In genomic region chr13:29336356-29336755, GRCh38 we compare ENCODE assay signal across 31 cellular contexts.
DNase-seq lines count a peak whose midpoint lies in the region; ATAC-seq and TF ChIP-seq lines count a peak whose summit lies in the region.
"Had no signal": no experiment of that assay in that cellular context is flagged by ENCODE, and none has a peak within 500 bp of the region (broad histone marks: within the 10 kb centered on the region; RNA-seq: fewer than 3 reads in every experiment).

No MANE protein-coding gene starts in this region.

- no peak for TF ChIP-seq POLR2A in spleen (IDR thresholded peaks at IDR 0.05)

- H3K4me1 ChIP-seq in spleen: peaks cover 0 to 4% (median 0%) of the 10 kb centered on the region in 6 donors
- H3K4me1 ChIP-seq: A549; BE2C; BLaER1; BLaER1 treated with 17β-estradiol and CSF1 and Interleukin-3, amounts not matched to agents 10 nM and 100 nM; Caco-2 had no signal

- peaks cover 0 to 34% (median 22%) of the 10 kb centered on the region in 8 donors for H3K9me3 ChIP-seq in spleen
- H3K9me3 ChIP-seq: A549, BE2C had no signal

- H3K27ac ChIP-seq in spleen: no peak overlapping the region
- H3K27ac ChIP-seq: 22Rv1; A549; BLaER1; BLaER1 treated with 17β-estradiol and CSF1 and Interleukin-3, amounts not matched to agents 10 nM and 100 nM; C4-2B had no signal

- intact Hi-C loops in spleen (cut with DNase I; ENCODE audit: low total_unique reads): no loop called here

- no peaks in the 10 kb centered on the region for H3K36me3 ChIP-seq in spleen
- H3K36me3 ChIP-seq: BE2C; BLaER1; BLaER1 treated with 17β-estradiol and CSF1 and Interleukin-3, amounts not matched to agents 10 nM and 100 nM had no signal

- DNase-seq in NCI-H524 (lab: John Stamatoyannopoulos, UW) (peak; percentile 15 to 63), NCI-H524 treated with DMSO at 0.1 percent for 48 hours (lab: John Stamatoyannopoulos, UW) (peak; percentile 33), spleen (peak; percentile 77), NCI-H748 treated with DMSO at 0.1 percent for 48 hours (lab: John Stamatoyannopoulos, UW) (no peak)
- no peak for DNase-seq in stimulated activated CD4-positive, alpha-beta T cell treated with anti-CD3 and anti-CD28 coated beads, Interleukin-2, amount 100 ng/mL, for 24 hours
- DNase-seq: 8988T; ACHN; AML-193; BE2C; C1 segment of cervical spinal cord; Caco-2; Calu3; CD4-positive, alpha-beta memory T cell; CD4-positive, alpha-beta T cell; CD4-positive, CD25-positive, alpha-beta regulatory T cell; CD8-positive, alpha-beta memory T cell; CD8-positive, alpha-beta T cell; COR-L47; DMS 273 treated with DMSO at 0.1 percent for 48 hours; DMS153; DMS53; DMS79; DMS79 treated with DMSO at 0.1 percent for 48 hours; DND-41; EL had no signal

- no peak for TF ChIP-seq CTCF in spleen (IDR thresholded peaks at IDR 0.05 in 8 of 11, conservative IDR thresholded peaks at IDR 0.05 in 3 of 11)

- no peak for ATAC-seq in HG03571 (IDR thresholded peaks at IDR 0.05; ENCODE audit: unreplicated experiment)
- ATAC-seq: A549; CD8-positive, alpha-beta T cell had no signal

- 56 to 65% (median 58%) methylated on average over 6 to 7 of the region's 7 CpGs for WGBS in spleen, 5 donors

- peaks cover 0 to 2% (median 0%) of the 10 kb centered on the region in 7 donors for H3K27me3 ChIP-seq in spleen (replicated peaks in 1 of 7)
- H3K27me3 ChIP-seq: BLaER1; BLaER1 treated with 17β-estradiol and CSF1 and Interleukin-3, amounts not matched to agents 10 nM and 100 nM had no signal

- H3K4me3 ChIP-seq in spleen: no peak overlapping the region
- H3K4me3 ChIP-seq: A549; BLaER1; BLaER1 treated with 17β-estradiol and CSF1 and Interleukin-3, amounts not matched to agents 10 nM and 100 nM had no signal

Comparison
In these comparisons a context has a peak if more than half of its experiments do, and no peak if none do; other contexts are left out.
1. DNase-seq: peak in NCI-H524 (2 of 2), NCI-H524 treated with DMSO at 0.1 percent for 48 hours (single experiment) and spleen (single experiment); none in NCI-H748 treated with DMSO at 0.1 percent for 48 hours (single experiment) and stimulated activated CD4-positive, alpha-beta T cell treated with anti-CD3 and anti-CD28 coated beads, Interleukin-2, amount 100 ng/mL, for 24 hours (0 of 2).